In the genomic region with DNA sequence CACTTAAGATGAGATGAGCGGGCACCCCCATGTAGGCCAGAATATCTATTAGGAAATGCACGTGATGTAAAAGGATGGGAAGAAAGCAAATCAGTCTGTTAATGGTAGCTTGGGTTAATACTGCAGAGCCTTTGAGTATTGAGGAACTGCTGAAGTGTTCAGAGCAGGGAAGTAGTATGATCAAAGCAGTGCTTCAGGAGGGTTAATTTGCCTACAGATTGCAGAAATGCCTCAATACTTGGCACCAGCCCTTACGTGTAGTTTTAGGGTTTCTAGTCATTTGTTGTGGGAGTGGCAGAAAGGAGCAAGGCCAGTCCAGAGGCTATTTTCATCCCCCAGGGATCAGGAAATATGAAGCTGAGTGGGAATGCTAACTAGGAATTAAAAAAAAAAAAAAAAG, we compare ENCODE assay signal across 9 cellular contexts. TPM values are rescaled to one million over a fixed set of nuclear protein-coding genes. Genes with fewer than 3 reads are reported as not detected.
DNase-seq lines count a peak whose midpoint lies in the region; ATAC-seq and TF ChIP-seq lines count a peak whose summit lies in the region.
"Had no signal": no experiment of that assay in that cellular context is flagged by ENCODE, and none has a peak within 500 bp of the region (broad histone marks: within the 10 kb centered on the region; RNA-seq: fewer than 3 reads in every experiment).

No MANE protein-coding gene starts in this region.

- H3K27me3 ChIP-seq in ascending aorta, result no peaks in the 10 kb centered on the region

- no peak overlapping the region for H3K4me3 ChIP-seq in ascending aorta

- no peaks in the 10 kb centered on the region for H3K9me3 Mint-ChIP-seq in activated naive CD4-positive, alpha-beta T cell treated with anti-CD3 and anti-CD28 coated beads for 36 hours
- no peaks in the 10 kb centered on the region for H3K9me3 Mint-ChIP-seq in WTC11
- no peaks in the 10 kb centered on the region for H3K9me3 Mint-ChIP-seq in stimulated activated memory B cell treated with anti-CD40 and anti-IgM and Interleukin-4, amounts not matched to agents 10 μg/mL and 1 μg/mL and 100 μg/mL, for 72 hours

- TF ChIP-seq CTCF in WTC11 (IDR thresholded peaks at IDR 0.05), result no peak
- no peak for TF ChIP-seq CTCF in ascending aorta (IDR thresholded peaks at IDR 0.05)

- H3K4me1 ChIP-seq in ascending aorta, result peaks cover 6 to 40% of the 10 kb centered on the region in 2 donors

- POLR2A ChIA-PET in WTC11 (lab: Charles Lee), result no interaction called here

- intact Hi-C loops in activated naive CD4-positive, alpha-beta T cell treated with anti-CD3 and anti-CD28 coated beads for 36 hours (cut with micrococcal nuclease), result loop anchor here (1.0 to 5.0 kb wide), 4 partner anchors 15 to 157 kb away; no protein-coding TSS in a partner anchor
- intact Hi-C loops in ascending aorta (cut with DNase I), result loop anchor here (2.0 kb wide), 1 partner anchor 14 kb away; no protein-coding TSS in a partner anchor

- peaks cover 62% of the 10 kb centered on the region for H3K4me1 Mint-ChIP-seq in activated naive CD4-positive, alpha-beta T cell treated with anti-CD3 and anti-CD28 coated beads for 36 hours (ENCODE audit: low read depth)
- peaks cover 55% of the 10 kb centered on the region for H3K4me1 Mint-ChIP-seq in WTC11
- H3K4me1 Mint-ChIP-seq in stimulated activated memory B cell treated with anti-CD40 and anti-IgM and Interleukin-4, amounts not matched to agents 10 μg/mL and 1 μg/mL and 100 μg/mL, for 72 hours, result peaks cover 47% of the 10 kb centered on the region

- DNase-seq in activated naive CD4-positive, alpha-beta T cell treated with anti-CD3 and anti-CD28 coated beads for 36 hours, result peak; percentile 14
- no peak for DNase-seq in activated naive CD4-positive, alpha-beta T cell treated with Interleukin-2 at 50 U/mL for 16 hours
- no peak for DNase-seq in WTC11 (ENCODE audit: low spot score)
- DNase-seq in MV-4-11 (lab: John Stamatoyannopoulos, UW), result no peak
- no peak for DNase-seq in amniotic stem cell (lab: John Stamatoyannopoulos, UW)
- no peak for DNase-seq in ascending aorta (ENCODE audit: low spot score in 2 of 2)
- DNase-seq: NCI-H2029 treated with DMSO at 0.1 percent for 48 hours had no signal

- no peaks in the 10 kb centered on the region for H3K27me3 Mint-ChIP-seq in activated naive CD4-positive, alpha-beta T cell treated with anti-CD3 and anti-CD28 coated beads for 36 hours (ENCODE audit: low read depth)
- no peaks in the 10 kb centered on the region for H3K27me3 Mint-ChIP-seq in WTC11 (ENCODE audit: low read depth)
- no peaks in the 10 kb centered on the region for H3K27me3 Mint-ChIP-seq in stimulated activated memory B cell treated with anti-CD40 and anti-IgM and Interleukin-4, amounts not matched to agents 10 μg/mL and 1 μg/mL and 100 μg/mL, for 72 hours

- H3K27ac ChIP-seq in ascending aorta, result peak overlapping the region in 1 of 2 donors; percentile 2

- CTCF ChIA-PET in activated naive CD4-positive, alpha-beta T cell treated with anti-CD3 and anti-CD28 coated beads for 36 hours (lab: Charles Lee), result interaction anchor here (0.6 kb wide), 1 partner anchor 507 kb away, joined by 3 read pairs; no protein-coding TSS in a partner anchor
- CTCF ChIA-PET in WTC11 (lab: Charles Lee), result no interaction called here

- ATAC-seq in HG02885 (IDR thresholded peaks at IDR 0.05; ENCODE audit: poor library complexity, unreplicated experiment) (peak; percentile 79), WTC11 (peak; percentile 55)
- ATAC-seq in stimulated activated memory B cell treated with anti-CD40 and anti-IgM and Interleukin-4, amounts not matched to agents 10 μg/mL and 1 μg/mL and 100 μg/mL, for 72 hours, result peak; percentile 79

- peak overlapping the region; percentile 6 for H3K4me3 Mint-ChIP-seq in activated naive CD4-positive, alpha-beta T cell treated with anti-CD3 and anti-CD28 coated beads for 36 hours
- H3K4me3 Mint-ChIP-seq in WTC11, result peak overlapping the region; percentile 44
- peak overlapping the region; percentile 45 for H3K4me3 Mint-ChIP-seq in stimulated activated memory B cell treated with anti-CD40 and anti-IgM and Interleukin-4, amounts not matched to agents 10 μg/mL and 1 μg/mL and 100 μg/mL, for 72 hours

- peaks cover 14% of the 10 kb centered on the region for H3K36me3 Mint-ChIP-seq in activated naive CD4-positive, alpha-beta T cell treated with anti-CD3 and anti-CD28 coated beads for 36 hours (ENCODE audit: low read depth)
- H3K36me3 Mint-ChIP-seq in WTC11, result peaks cover 7% of the 10 kb centered on the region; the same call in 1 of the 2 replicates
- H3K36me3 Mint-ChIP-seq in stimulated activated memory B cell treated with anti-CD40 and anti-IgM and Interleukin-4, amounts not matched to agents 10 μg/mL and 1 μg/mL and 100 μg/mL, for 72 hours, result peaks cover 11% of the 10 kb centered on the region

- peak overlapping the region; percentile 84 for H3K27ac Mint-ChIP-seq in activated naive CD4-positive, alpha-beta T cell treated with anti-CD3 and anti-CD28 coated beads for 36 hours
- peak overlapping the region; percentile 98 for H3K27ac Mint-ChIP-seq in WTC11
- peak overlapping the region; percentile 66 for H3K27ac Mint-ChIP-seq in stimulated activated memory B cell treated with anti-CD40 and anti-IgM and Interleukin-4, amounts not matched to agents 10 μg/mL and 1 μg/mL and 100 μg/mL, for 72 hours

- H3K36me3 ChIP-seq in ascending aorta, result peaks cover 13 to 17% of the 10 kb centered on the region in 2 donors

- no peaks in the 10 kb centered on the region for H3K9me3 ChIP-seq in ascending aorta

TF ChIP-seq in WTC11, 78 proteins besides CTCF, POLR2A, EP300 and RAD21:
- no peak for TF ChIP-seq HMGA2 (CRISPR knock-in tag; IDR thresholded peaks at IDR 0.05)

RNA-seq across cellular contexts. Expression of gene ZFX, which starts 19.7 kb away (rescaled TPM):
- 10 to 100 TPM; 27.1 to 27.9 TPM for total RNA-seq in activated naive CD4-positive, alpha-beta T cell treated with anti-CD3 and anti-CD28 coated beads for 36 hours
- 19.3 to 24.3 TPM (median 23.4 TPM) in 3 replicates for total RNA-seq in WTC11 (2021)
- 23.4 TPM for total RNA-seq in ascending aorta
